ENCODE assay signal across 8 cellular contexts in genomic region chr2:212539145-212539880, GRCh38. TPM values are rescaled to one million over a fixed set of nuclear protein-coding genes. Genes with fewer than 3 reads are reported as not detected.
DNase-seq lines count a peak whose midpoint lies in the region; ATAC-seq and TF ChIP-seq lines count a peak whose summit lies in the region.

No MANE protein-coding gene starts in this region.

- WGBS in tibial nerve, 2 donors, result 29 to 32% methylated on average over 22 of the region's 22 CpGs

- no peak for TF ChIP-seq EP300 in tibial nerve (IDR thresholded peaks at IDR 0.05)

- H3K27ac ChIP-seq in tibial nerve, result peak overlapping the region in 2 of 4 donors; percentile 29 to 55

- no peak for TF ChIP-seq POLR2A in tibial nerve (IDR thresholded peaks at IDR 0.05)

- TF ChIP-seq CTCF in tibial nerve (IDR thresholded peaks at IDR 0.05), result no peak

- H3K9me3 ChIP-seq in tibial nerve, result no peaks in the 10 kb centered on the region

- H3K27me3 ChIP-seq in tibial nerve, result peaks cover 0 to 18% of the 10 kb centered on the region in 2 donors

- peaks cover 0 to 32% (median 0%) of the 10 kb centered on the region in 4 donors for H3K4me1 ChIP-seq in tibial nerve

- peak overlapping the region; percentile 42 to 65 (median 56) for H3K4me3 ChIP-seq in tibial nerve

- DNase-seq in EL (peak; percentile 31), NCI-H345 (lab: John Stamatoyannopoulos, UW) (peak; percentile 80), dermis blood vessel endothelial cell (peak; percentile 9), medulla oblongata (ENCODE audit: extremely low spot score) (peak; percentile 77), tibial nerve (ENCODE audit: low spot score in 2 of 2) (peak; percentile 43 to 65)

- no peaks in the 10 kb centered on the region for H3K36me3 ChIP-seq in tibial nerve

- ATAC-seq in HG02678 (IDR thresholded peaks at IDR 0.05; ENCODE audit: unreplicated experiment) (no peak), HG02885 (IDR thresholded peaks at IDR 0.05; ENCODE audit: poor library complexity, unreplicated experiment) (no peak), GM21390 (IDR thresholded peaks at IDR 0.05; ENCODE audit: unreplicated experiment) (no peak)

RNA-seq across cellular contexts. Expression of gene ERBB4, which starts 0.7 kb away (rescaled TPM):
- total RNA-seq in dermis blood vessel endothelial cell (0.14 and 0.17 TPM in 2 replicates), tibial nerve (1 to 10 TPM; 2.4 to 3.3 (median 2.9) TPM)

Comparison
In these comparisons a context has a peak if more than half of its experiments do, and no peak if none do; other contexts are left out.
1. DNase-seq: peak in every context shown above with its lines; median percentile 80 in NCI-H345; 77 in medulla oblongata; 54 in tibial nerve; 31 in EL; 9 in dermis blood vessel endothelial cell.